ENCODE assay signal across 11 cellular contexts in genomic region chr12:95201056-95201670, GRCh38. TPM values are rescaled to one million over a fixed set of nuclear protein-coding genes. Genes with fewer than 3 reads are reported as not detected.
DNase-seq lines count a peak whose midpoint lies in the region; ATAC-seq, FAIRE-seq and TF ChIP-seq lines count a peak whose summit lies in the region.
"Had no signal": no experiment of that assay in that cellular context is flagged by ENCODE, and none has a peak within 500 bp of the region (broad histone marks: within the 10 kb centered on the region; RNA-seq: fewer than 3 reads in every experiment).

No MANE protein-coding gene starts in this region.

- H4K20me1 ChIP-seq in mammary epithelial cell (ENCODE audit: insufficient read depth, low read length) = no peaks in the 10 kb centered on the region

- BruUV-seq in mammary epithelial cell (replicated peaks; lab: Mats Ljungman, UMichigan) = no TSS peak

- no peak for DNase-seq in stimulated activated naive CD8-positive, alpha-beta T cell treated with anti-CD3 and anti-CD28 coated beads, Interleukin-15, Interleukin-2, amounts not matched to agents 100 U/mL and 50 U/mL, for 24 hours
- DNase-seq in mammary epithelial cell (peak; percentile 94), H54 (ENCODE audit: insufficient read length, low spot score) (no peak), NCI-H2227 (lab: John Stamatoyannopoulos, UW; ENCODE audit: unreplicated experiment) (no peak), urothelium cell line (ENCODE audit: low spot score) (no peak), islet precursor cell (no peak)
- DNase-seq: activated CD4-positive, CD25-positive, alpha-beta regulatory T cell; activated gamma-delta T cell treated with Interleukin-2 at 50 U/mL for 16 hours; occipital lobe had no signal

- dilution Hi-C loops in mammary epithelial cell (cut with HindIII; ENCODE audit: low sequenced_read_pairs) = no loop called here

- no peak for FAIRE-seq in H54 (lab: Jason Lieb, UNC)
- FAIRE-seq in urothelium cell line (lab: Jason Lieb, UNC) = no peak

- H3K27me3 ChIP-seq in mammary epithelial cell (ENCODE audit: insufficient read depth, low read length) = no peaks in the 10 kb centered on the region
- no peaks in the 10 kb centered on the region for H3K27me3 ChIP-seq in muscle layer of duodenum (ENCODE audit: low read depth, low read length)

- 5% methylated on average over 4 of the region's 4 CpGs for WGBS in mammary epithelial cell (ENCODE audit: low coverage, missing lambda C conversion rate)

- no peaks in the 10 kb centered on the region for H3K27me3 Mint-ChIP-seq in stimulated activated naive CD8-positive, alpha-beta T cell treated with anti-CD3 and anti-CD28 coated beads, Interleukin-15, Interleukin-2, amounts not matched to agents 100 ng/mL and 50 ng/mL, for 24 hours

- no peak for ATAC-seq in stimulated activated naive CD8-positive, alpha-beta T cell treated with anti-CD3 and anti-CD28 coated beads, Interleukin-15, Interleukin-2, amounts not matched to agents 100 U/mL and 50 U/mL, for 24 hours

- no peak for TF ChIP-seq POLR2A in H54 (IDR thresholded peaks at IDR 0.05; ENCODE audit: low read depth, low read length)

- H3K36me3 ChIP-seq in mammary epithelial cell (ENCODE audit: insufficient read depth, low read length) (no peaks in the 10 kb centered on the region), muscle layer of duodenum (ENCODE audit: control insufficient read depth in 1 of 2, insufficient read depth in 2 of 2, low read length in 2 of 2) (no peaks in the 10 kb centered on the region)

- H3K4me3 Mint-ChIP-seq in stimulated activated naive CD8-positive, alpha-beta T cell treated with anti-CD3 and anti-CD28 coated beads, Interleukin-15, Interleukin-2, amounts not matched to agents 100 ng/mL and 50 ng/mL, for 24 hours = no peak overlapping the region

- in situ Hi-C loops in mammary epithelial cell (cut with MboI; ENCODE audit: low sequenced_read_pairs in 2 of 2) = loop anchor here in 1 of 2 donors (5.0 kb wide), 1 partner anchor 84 kb away; no protein-coding TSS in a partner anchor

- intact Hi-C loops in mammary epithelial cell (cut with micrococcal nuclease) = loop anchor here (2.0 kb wide), 1 partner anchor 16 kb away; the partner anchor contains the start of genes FGD6 and VEZT

- H3K36me3 Mint-ChIP-seq in stimulated activated naive CD8-positive, alpha-beta T cell treated with anti-CD3 and anti-CD28 coated beads, Interleukin-15, Interleukin-2, amounts not matched to agents 100 ng/mL and 50 ng/mL, for 24 hours (ENCODE audit: low read depth) = no peaks in the 10 kb centered on the region

- H3K27ac ChIP-seq in mammary epithelial cell (ENCODE audit: insufficient read depth, low read depth, low read length) (peak overlapping the region; percentile 100), muscle layer of duodenum (ENCODE audit: low read length) (peak overlapping the region; percentile 18)

- H3K9me3 ChIP-seq in mammary epithelial cell (replicated peaks; ENCODE audit: insufficient read depth, low read length) = no peaks in the 10 kb centered on the region
- no peaks in the 10 kb centered on the region for H3K9me3 ChIP-seq in muscle layer of duodenum (ENCODE audit: control insufficient read depth in 1 of 2, low read length in 2 of 2)

- peak overlapping the region; percentile 97 for H3K9ac ChIP-seq in mammary epithelial cell (ENCODE audit: insufficient read depth, low read length)

- H3K4me2 ChIP-seq in mammary epithelial cell (ENCODE audit: insufficient read depth, low read depth, low read length) = peak overlapping the region; percentile 78

- H3K4me1 ChIP-seq in mammary epithelial cell (ENCODE audit: insufficient read depth, low read length) = peaks cover 55% of the 10 kb centered on the region
- peaks cover 18 to 37% of the 10 kb centered on the region in 2 donors for H3K4me1 ChIP-seq in muscle layer of duodenum (ENCODE audit: control insufficient read depth in 1 of 2, insufficient read depth in 2 of 2, low read length in 2 of 2)

- H3K9me3 Mint-ChIP-seq in stimulated activated naive CD8-positive, alpha-beta T cell treated with anti-CD3 and anti-CD28 coated beads, Interleukin-15, Interleukin-2, amounts not matched to agents 100 ng/mL and 50 ng/mL, for 24 hours = no peaks in the 10 kb centered on the region

- CTCF ChIA-PET in mammary epithelial cell (lab: Charles Lee; ENCODE audit: low non-redundant PET) = interaction anchor here (1.0 kb wide), 1 partner anchor 17 kb away, joined by 4 read pairs; the partner anchor contains the start of gene VEZT

- H3K27ac Mint-ChIP-seq in stimulated activated naive CD8-positive, alpha-beta T cell treated with anti-CD3 and anti-CD28 coated beads, Interleukin-15, Interleukin-2, amounts not matched to agents 100 ng/mL and 50 ng/mL, for 24 hours = peak overlapping the region; percentile 65

- H3K4me3 ChIP-seq in mammary epithelial cell (replicated peaks in 1 of 3; ENCODE audit: insufficient read depth in 1 of 3, low read depth in 2 of 3, low read length in 3 of 3) (peak overlapping the region; percentile 20 to 35 (median 30)), muscle layer of duodenum (ENCODE audit: low read depth in 1 of 2, low read length in 2 of 2) (peak overlapping the region; percentile 0 to 14)

- no peak overlapping the region for H2AFZ ChIP-seq in mammary epithelial cell (ENCODE audit: low read depth, low read length)

- peaks cover 73% of the 10 kb centered on the region for H3K79me2 ChIP-seq in mammary epithelial cell (ENCODE audit: insufficient read depth, low read length)

- H3K4me1 Mint-ChIP-seq in stimulated activated naive CD8-positive, alpha-beta T cell treated with anti-CD3 and anti-CD28 coated beads, Interleukin-15, Interleukin-2, amounts not matched to agents 100 ng/mL and 50 ng/mL, for 24 hours (ENCODE audit: low read depth) = peaks cover 10% of the 10 kb centered on the region

- TF ChIP-seq CTCF in mammary epithelial cell (conservative IDR thresholded peaks at IDR 0.05 in 1 of 2, IDR thresholded peaks at IDR 0.05 in 1 of 2; ENCODE audit: extremely low read depth in 1 of 2, insufficient read depth in 1 of 2, low read depth in 1 of 2, low read length in 2 of 2) = no peak

RNA-seq across cellular contexts. Expression of gene FGD6, which starts 16.1 kb away (rescaled TPM):
- total RNA-seq in mammary epithelial cell = 10 to 100 TPM; 39.3 to 55.6 TPM
- 16.4 TPM for polyA plus RNA-seq in mammary epithelial cell
- polyA minus RNA-seq in mammary epithelial cell = 46.3 TPM

RNA-seq across cellular contexts. Expression of gene VEZT, which starts 16.4 kb away (rescaled TPM):
- 100 to 1,000 TPM; 113 to 133 TPM for total RNA-seq in mammary epithelial cell
- 66.2 TPM for polyA plus RNA-seq in mammary epithelial cell
- 73.7 TPM for polyA minus RNA-seq in mammary epithelial cell
